ENCODE assay signal across 16 cellular contexts in the genomic region with DNA sequence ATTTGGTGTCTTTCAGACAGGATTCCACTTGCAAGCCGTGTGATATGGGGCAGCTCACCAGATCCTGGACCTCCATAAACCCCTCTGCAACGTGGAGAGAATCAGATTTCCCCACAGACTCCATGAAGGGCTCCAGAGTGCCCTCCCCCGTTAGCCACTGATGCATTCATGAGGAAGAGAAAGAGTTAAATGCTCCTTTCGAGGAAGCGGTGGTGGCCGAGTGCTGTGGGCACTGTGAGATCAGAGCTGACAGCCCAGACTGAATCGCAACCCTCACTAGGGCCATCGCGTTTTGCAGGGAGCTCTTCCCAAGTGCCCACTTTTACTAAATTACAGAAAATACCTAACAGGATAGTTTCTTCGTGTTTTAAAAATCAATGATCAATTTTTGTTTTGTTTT.
DNase-seq lines count a peak whose midpoint lies in the region; ATAC-seq and TF ChIP-seq lines count a peak whose summit lies in the region.
"Had no signal": no experiment of that assay in that cellular context is flagged by ENCODE, and none has a peak within 500 bp of the region (broad histone marks: within the 10 kb centered on the region; RNA-seq: fewer than 3 reads in every experiment).

No MANE protein-coding gene starts in this region.

- no peak overlapping the region for H3K27ac ChIP-seq in upper lobe of left lung
- H3K27ac ChIP-seq: 22Rv1, HL-60 had no signal

- no peak overlapping the region for H3K4me3 ChIP-seq in upper lobe of left lung

- DNase-seq in activated CD8-positive, alpha-beta memory T cell treated with anti-CD3 and anti-CD28 coated beads for 24 hours: peak; percentile 32
- no peak for DNase-seq in activated CD8-positive, alpha-beta memory T cell treated with anti-CD3 and anti-CD28 coated beads, Interleukin-2, amount 50 U/mL, for 48 hours
- DNase-seq in iPS-NIHi11 (ENCODE audit: low spot score): peak; percentile 46
- peak; percentile 51 for DNase-seq in osteocyte (ENCODE audit: extremely low spot score, unreplicated experiment)
- DNase-seq in upper lobe of left lung: no peak
- no peak for DNase-seq in type B pancreatic cell (ENCODE audit: extremely low spot score, unreplicated experiment)
- DNase-seq in OCI-M1 (lab: John Stamatoyannopoulos, UW): no peak
- DNase-seq: Caco-2; CD8-positive, alpha-beta memory T cell; DND-41; GDM1; HCEC 1CT; HFFc6 had no signal

- no peaks in the 10 kb centered on the region for H3K27me3 ChIP-seq in upper lobe of left lung

- no peaks in the 10 kb centered on the region for H3K9me3 Mint-ChIP-seq in osteocyte (ENCODE audit: unreplicated experiment)
- no peaks in the 10 kb centered on the region for H3K9me3 Mint-ChIP-seq in type B pancreatic cell
- H3K9me3 Mint-ChIP-seq: CD14-positive monocyte; CD8-positive, alpha-beta memory T cell; HFFc6 had no signal

- ATAC-seq in upper lobe of left lung (ENCODE audit: low FRiP score in 2 of 2): no peak

- no peaks in the 10 kb centered on the region for H3K27me3 Mint-ChIP-seq in osteocyte (ENCODE audit: unreplicated experiment)
- peaks cover 5% of the 10 kb centered on the region for H3K27me3 Mint-ChIP-seq in type B pancreatic cell

- TF ChIP-seq CTCF in osteocyte (IDR thresholded peaks at IDR 0.05) (no peak), upper lobe of left lung (IDR thresholded peaks at IDR 0.05) (no peak), type B pancreatic cell (conservative IDR thresholded peaks at IDR 0.05) (no peak)

- no peak overlapping the region for H3K4me3 Mint-ChIP-seq in osteocyte (ENCODE audit: unreplicated experiment)
- H3K4me3 Mint-ChIP-seq in type B pancreatic cell: no peak overlapping the region
- H3K4me3 Mint-ChIP-seq: CD14-positive monocyte; CD8-positive, alpha-beta memory T cell; HFFc6 had no signal

- H3K36me3 Mint-ChIP-seq in osteocyte (ENCODE audit: unreplicated experiment) (no peaks in the 10 kb centered on the region), type B pancreatic cell (no peaks in the 10 kb centered on the region)
- H3K36me3 Mint-ChIP-seq: CD14-positive monocyte; CD8-positive, alpha-beta memory T cell had no signal

- 72 to 78% methylated on average over 10 of the region's 10 CpGs for WGBS in upper lobe of left lung, 2 donors

- H3K36me3 ChIP-seq in upper lobe of left lung: no peaks in the 10 kb centered on the region

- peaks cover 6 to 16% (median 11%) of the 10 kb centered on the region in 4 donors for H3K4me1 ChIP-seq in upper lobe of left lung
- H3K4me1 ChIP-seq: Caco-2 had no signal

- H3K9me3 ChIP-seq in upper lobe of left lung: no peaks in the 10 kb centered on the region
- H3K9me3 ChIP-seq: Caco-2 had no signal

- H3K4me1 Mint-ChIP-seq in osteocyte (ENCODE audit: unreplicated experiment): peaks cover 6% of the 10 kb centered on the region
- peaks cover 12% of the 10 kb centered on the region for H3K4me1 Mint-ChIP-seq in type B pancreatic cell (ENCODE audit: unreplicated experiment)
- H3K4me1 Mint-ChIP-seq: CD14-positive monocyte; CD8-positive, alpha-beta memory T cell had no signal

- no peak for TF ChIP-seq POLR2A in upper lobe of left lung (IDR thresholded peaks at IDR 0.05)

- TF ChIP-seq EP300 in upper lobe of left lung (IDR thresholded peaks at IDR 0.05): no peak

- H3K27ac Mint-ChIP-seq in osteocyte (ENCODE audit: unreplicated experiment) (no peak overlapping the region), type B pancreatic cell (no peak overlapping the region)
- H3K27ac Mint-ChIP-seq: CD14-positive monocyte; CD8-positive, alpha-beta memory T cell; HFFc6 had no signal

Comparison
In these comparisons a context has a peak if more than half of its experiments do, and no peak if none do; other contexts are left out.
1. DNase-seq: peak in activated CD8-positive, alpha-beta memory T cell treated with anti-CD3 and anti-CD28 coated beads for 24 hours (single experiment), iPS-NIHi11 (single experiment) and osteocyte (single experiment); none in activated CD8-positive, alpha-beta memory T cell treated with anti-CD3 and anti-CD28 coated beads, Interleukin-2, amount 50 U/mL, for 48 hours (single experiment), upper lobe of left lung (0 of 2), type B pancreatic cell (single experiment) and OCI-M1 (single experiment).